ENCODE assay signal across 13 cellular contexts in the genomic region with DNA sequence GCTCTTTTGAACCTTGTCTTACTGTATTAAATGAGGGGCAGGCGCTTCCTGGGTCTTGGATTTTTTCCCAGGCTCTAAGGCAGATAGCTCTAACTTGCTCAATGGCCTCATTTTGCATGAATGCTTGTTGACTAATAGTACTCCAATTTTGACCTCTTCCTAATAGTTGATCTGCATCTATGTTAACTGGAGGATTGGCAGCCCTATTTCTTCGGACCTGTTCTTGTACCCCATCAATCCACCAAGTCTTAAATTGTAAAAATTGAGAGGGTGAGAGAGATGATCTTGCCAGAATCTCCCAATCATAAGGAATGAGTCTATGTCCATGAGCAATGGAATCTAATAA. TPM values are rescaled to one million over a fixed set of nuclear protein-coding genes. Genes with fewer than 3 reads are reported as not detected.
DNase-seq lines count a peak whose midpoint lies in the region; TF ChIP-seq lines count a peak whose summit lies in the region.
"Not testable (repeated sequence)": the region's sequence is repeated elsewhere in the genome, so short reads cannot be mapped to it uniquely, and the experiment has no call there.
"Had no signal": no experiment of that assay in that cellular context is flagged by ENCODE, and none has a peak within 500 bp of the region (broad histone marks: within the 10 kb centered on the region; RNA-seq: fewer than 3 reads in every experiment).

No MANE protein-coding gene starts in this region.

- H3K9me3 ChIP-seq in ES-I3 (ENCODE audit: control insufficient read depth, insufficient read depth, low read length); HAP-1; PC-9 (ENCODE audit: insufficient read depth, low read depth); iPS-18a (ENCODE audit: control insufficient read depth, low read depth, low read length): not testable (repeated sequence)

- not testable (repeated sequence) for H3K9me2 ChIP-seq in PC-9 (ENCODE audit: insufficient read depth)

- in situ Hi-C loops in HAP-1 (cut with MboI; ENCODE audit: low sequenced_read_pairs) = not testable (repeated sequence)

- H3K4me2 ChIP-seq in PC-9 = peak overlapping the region; percentile 17

- H4K20me1 ChIP-seq in PC-9 (ENCODE audit: insufficient read depth) = not testable (repeated sequence)

- not testable (repeated sequence) for H3K27ac ChIP-seq in PC-9; iPS-18a (ENCODE audit: low read length)
- peak overlapping the region in 34 of 59 donors; percentile 2 to 95 (median 77) for H3K27ac ChIP-seq in dorsolateral prefrontal cortex

- not testable (repeated sequence) for H3F3A ChIP-seq in PC-9 (ENCODE audit: insufficient read depth, low read depth)

- not testable (repeated sequence) for H3K27me3 ChIP-seq in HAP-1 (ENCODE audit: low read depth); PC-9 (ENCODE audit: insufficient read depth, low read depth); dorsolateral prefrontal cortex; iPS-18a (ENCODE audit: control insufficient read depth, insufficient read depth, low read length)

- H2AFZ ChIP-seq in PC-9 = not testable (repeated sequence)

- H3K9ac ChIP-seq in ES-I3 (ENCODE audit: low read depth, low read length) = peak overlapping the region; percentile 37
- not testable (repeated sequence) for H3K9ac ChIP-seq in iPS-18a (ENCODE audit: low read length)

- BruUV-seq in PC-9 (replicated peaks; lab: Mats Ljungman, UMichigan) = not testable (repeated sequence)

- H3K79me2 ChIP-seq in PC-9 (ENCODE audit: low read depth) = not testable (repeated sequence)

- peak overlapping the region; percentile 56 for H3K4me3 ChIP-seq in HAP-1
- H3K4me3 ChIP-seq in PC-9, dorsolateral prefrontal cortex: not testable (repeated sequence)
- peak overlapping the region; percentile 37 for H3K4me3 ChIP-seq in iPS-18a (ENCODE audit: low read length)

- POLR2A ChIA-PET in PC-9 (lab: Charles Lee; ENCODE audit: unreplicated experiment) = not testable (repeated sequence)

- not testable (repeated sequence) for TF ChIP-seq CTCF in PC-9 (conservative IDR thresholded peaks at IDR 0.05); dorsolateral prefrontal cortex (IDR thresholded peaks at IDR 0.05 in 54 of 56, conservative IDR thresholded peaks at IDR 0.05 in 2 of 56; ENCODE audit: low read depth in 1 of 56, partially characterized antibody in 56 of 56)

- not testable (repeated sequence) for H3K36me3 ChIP-seq in ES-I3 (ENCODE audit: insufficient read depth, low read length); PC-9 (ENCODE audit: low read depth); iPS-18a (ENCODE audit: control insufficient read depth, low read depth, low read length)
- H3K36me3 ChIP-seq in HAP-1 (replicated peaks) = peaks cover 14% of the 10 kb centered on the region

- not testable (repeated sequence) for DNase-seq in HAP-1 (ENCODE audit: low spot score in 2 of 2); dorsolateral prefrontal cortex
- DNase-seq in PC-9 = peak in 1 of 2 experiments; percentile 80
- peak; percentile 14 for DNase-seq in renal cortical epithelial cell (ENCODE audit: low read depth)

- intact Hi-C loops in PC-9 (cut with micrococcal nuclease; ENCODE audit: unreplicated experiment); dorsolateral prefrontal cortex (cut with DNase I): not testable (repeated sequence)

- CTCF ChIA-PET in PC-9 (lab: Charles Lee) = not testable (repeated sequence)

- H3K4me1 ChIP-seq in ES-I3 (ENCODE audit: insufficient read depth, low read length) (peaks cover 18% of the 10 kb centered on the region), HAP-1 (peaks cover 20% of the 10 kb centered on the region), PC-9 (replicated peaks; ENCODE audit: insufficient read depth) (peaks cover 35% of the 10 kb centered on the region), iPS-18a (ENCODE audit: control insufficient read depth, low read depth, low read length) (peaks cover 11% of the 10 kb centered on the region)

RNA-seq across cellular contexts. Expression of a gene that starts 48.2 kb away (rescaled TPM):
- not detected in 2 replicates for total RNA-seq in PC-9 (2021)
- not detected for total RNA-seq in dorsolateral prefrontal cortex
- total RNA-seq in renal cortical epithelial cell = not detected in 2 replicates
- total RNA-seq: B cell; Caco-2; CD4-positive, CD25-positive, alpha-beta regulatory T cell; CD8-positive, alpha-beta T cell; GM12878; GM23248; H4 had no signal
